ENCODE assay signal across 8 cellular contexts in genomic region chr7:90596745-90597526, GRCh38. TPM values are rescaled to one million over a fixed set of nuclear protein-coding genes. Genes with fewer than 3 reads are reported as not detected.
DNase-seq lines count a peak whose midpoint lies in the region; ATAC-seq and TF ChIP-seq lines count a peak whose summit lies in the region.

No MANE protein-coding gene starts in this region.

- DNase-seq in G401 (ENCODE audit: low spot score) (peak; percentile 44), WTC11 (ENCODE audit: low spot score) (no peak), heart left ventricle (peak in 1 of 5 donors; percentile 58), NCI-H226 (no peak)
- DNase-seq in activated CD4-positive, CD25-positive, alpha-beta regulatory T cell (lab: John Stamatoyannopoulos, UW) = no peak

- ATAC-seq in GM19468 (IDR thresholded peaks at IDR 0.05; ENCODE audit: extremely low read depth, unreplicated experiment) (peak; percentile 21), HG03558 (IDR thresholded peaks at IDR 0.05; ENCODE audit: extremely low read depth, unreplicated experiment) (peak; percentile 27), WTC11 (no peak), heart left ventricle (peak in 3 of 4 donors; percentile 10 to 39 (median 19))

- WGBS in heart left ventricle, 4 donors = 0 to 1% (median 1%) methylated on average over 31 to 41 of the region's 41 CpGs

- peak overlapping the region; percentile 73 to 93 (median 85) for H3K4me3 ChIP-seq in heart left ventricle
- peak overlapping the region; percentile 86 for H3K4me3 ChIP-seq in rectal smooth muscle tissue (ENCODE audit: low read length)

- TF ChIP-seq POLR2A in heart left ventricle (IDR thresholded peaks at IDR 0.05) = no peak

- H3K4me1 ChIP-seq in heart left ventricle = peaks cover 0 to 38% (median 15%) of the 10 kb centered on the region in 12 donors
- H3K4me1 ChIP-seq in rectal smooth muscle tissue (ENCODE audit: control insufficient read depth, insufficient read depth, low read length) = peaks cover 3% of the 10 kb centered on the region

- H3K27me3 Mint-ChIP-seq in WTC11 (ENCODE audit: low read depth) = peaks cover 3% of the 10 kb centered on the region

- CTCF ChIA-PET in WTC11 (lab: Charles Lee) = interaction anchor here (0.6 to 1.7 kb wide), 8 partner anchors 25 to 438 kb away, joined by 3 to 12 read pairs (median 3); no protein-coding TSS in a partner anchor

- no peak for TF ChIP-seq CTCF in WTC11 (IDR thresholded peaks at IDR 0.05)
- TF ChIP-seq CTCF in heart left ventricle (IDR thresholded peaks at IDR 0.05) = peak in 2 of 12 donors; percentile 10

- H3K27ac Mint-ChIP-seq in WTC11 = 0 out of 2 replicates have a peak overlapping the region, but pooled peaks have one; percentile 31

- no peaks in the 10 kb centered on the region for H3K36me3 Mint-ChIP-seq in WTC11

- H3K9me3 Mint-ChIP-seq in WTC11 = no peaks in the 10 kb centered on the region

- no peaks in the 10 kb centered on the region for H3K9me3 ChIP-seq in heart left ventricle

- H3K27me3 ChIP-seq in heart left ventricle (no peaks in the 10 kb centered on the region), rectal smooth muscle tissue (ENCODE audit: control insufficient read depth, insufficient read depth, low read length) (no peaks in the 10 kb centered on the region)

- peaks cover 66% of the 10 kb centered on the region for H3K4me1 Mint-ChIP-seq in WTC11

- peak overlapping the region; percentile 80 to 88 (median 84) for H3K27ac ChIP-seq in heart left ventricle
- H3K27ac ChIP-seq in rectal smooth muscle tissue (ENCODE audit: low read depth, low read length) = peak overlapping the region; percentile 86

- H3K36me3 ChIP-seq in heart left ventricle = no peaks in the 10 kb centered on the region
- no peaks in the 10 kb centered on the region for H3K36me3 ChIP-seq in rectal smooth muscle tissue (ENCODE audit: control insufficient read depth, insufficient read depth, low read length)

- in situ Hi-C loops in G401 (cut with HindIII; ENCODE audit: low sequenced_read_pairs) = no loop called here

- POLR2A ChIA-PET in WTC11 (lab: Charles Lee) = interaction anchor here (0.8 to 1.2 kb wide), 2 partner anchors 29 to 55 kb away, joined by 3 read pairs; no protein-coding TSS in a partner anchor

- H3K9ac ChIP-seq in rectal smooth muscle tissue (ENCODE audit: low read length) = peak overlapping the region; percentile 43

- intact Hi-C loops in heart left ventricle (cut with DNase I) = loop anchor here in 2 of 10 donors (2.0 to 5.0 kb wide), 2 partner anchors 28 to 45 kb away; no protein-coding TSS in a partner anchor

- H3K4me3 Mint-ChIP-seq in WTC11 = peak overlapping the region; percentile 91

TF ChIP-seq in WTC11, 78 proteins besides CTCF, POLR2A, EP300 and RAD21:
- TF ChIP-seq AR (CRISPR knock-in tag; IDR thresholded peaks at IDR 0.05) = no peak
- no peak for TF ChIP-seq FOXJ3 (CRISPR knock-in tag; IDR thresholded peaks at IDR 0.05; ENCODE audit: borderline replicate concordance)
- TF ChIP-seq ZNF121 (CRISPR knock-in tag; IDR thresholded peaks at IDR 0.05) = no peak
- no peak for TF ChIP-seq MXD4 (CRISPR knock-in tag; IDR thresholded peaks at IDR 0.05; ENCODE audit: borderline replicate concordance)
- no peak for TF ChIP-seq ZNF423 (CRISPR knock-in tag; IDR thresholded peaks at IDR 0.05)
- TF ChIP-seq SMAD4 (CRISPR knock-in tag; IDR thresholded peaks at IDR 0.05) = no peak
- no peak for TF ChIP-seq ZNF512 (CRISPR knock-in tag; IDR thresholded peaks at IDR 0.05; ENCODE audit: borderline replicate concordance)
- TF ChIP-seq SMAD3 (CRISPR knock-in tag; IDR thresholded peaks at IDR 0.05; ENCODE audit: borderline replicate concordance) = no peak
- no peak for TF ChIP-seq NR2C2 (CRISPR knock-in tag; IDR thresholded peaks at IDR 0.05)
- no peak for TF ChIP-seq TP53 (CRISPR knock-in tag; IDR thresholded peaks at IDR 0.05)
- no peak for TF ChIP-seq TEAD4 (CRISPR knock-in tag; IDR thresholded peaks at IDR 0.05)
- TF ChIP-seq MAX (CRISPR knock-in tag; IDR thresholded peaks at IDR 0.05) = no peak
- no peak for TF ChIP-seq GTF2I (CRISPR knock-in tag; conservative IDR thresholded peaks at IDR 0.05)
- no peak for TF ChIP-seq HMGA2 (CRISPR knock-in tag; IDR thresholded peaks at IDR 0.05)
- no peak for TF ChIP-seq PREB (CRISPR knock-in tag; IDR thresholded peaks at IDR 0.05; ENCODE audit: borderline replicate concordance)
- TF ChIP-seq GABPB1 (CRISPR knock-in tag; IDR thresholded peaks at IDR 0.05) = no peak

RNA-seq across cellular contexts. Expression of gene CDK14, which starts 0.8 kb away (rescaled TPM):
- not detected in 2 replicates for total RNA-seq in G401 (2014; rRNA removed; shearing (Covaris generic))
- total RNA-seq in WTC11 (2021) (35.0 to 57.9 TPM (median 38.3 TPM) in 3 replicates), heart left ventricle (10 to 100 TPM; 12.2 to 37.7 (median 26.3) TPM)
- polyA plus RNA-seq in heart left ventricle = 10 to 100 TPM in 1 of 2 donors, 1 to 10 TPM in 1; 2.9 to 13.9 TPM

Comparison
In these comparisons a context has a peak if more than half of its experiments do, and no peak if none do; other contexts are left out.
1. RNA of gene CDK14, which starts 0.8 kb away (total RNA-seq): 35.0 to 57.9 TPM in WTC11 and 12.2 to 37.7 TPM in heart left ventricle; not detected in G401; every median in the first group is over 10 times any median in the second.